In the genomic region with DNA sequence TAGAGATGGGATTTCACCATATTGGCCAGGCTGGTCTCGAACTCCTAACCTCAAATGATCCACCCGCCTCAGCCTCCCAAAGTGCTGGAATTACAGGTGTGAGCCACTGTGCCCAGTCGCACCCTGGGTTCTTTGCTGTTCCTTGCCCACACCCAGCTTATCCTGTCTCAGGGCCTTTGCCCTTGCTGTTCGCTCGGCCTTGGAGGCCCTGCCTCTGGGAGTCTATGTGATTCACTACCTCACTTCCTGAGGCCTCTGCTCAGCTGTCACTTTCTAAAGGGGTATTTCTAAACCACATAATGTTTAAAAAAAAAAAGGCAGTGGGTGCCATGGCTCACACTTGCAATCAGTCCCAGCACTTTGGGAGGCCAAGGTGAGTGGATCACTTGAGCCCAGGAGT, we compare ENCODE assay signal across 8 cellular contexts. TPM values are rescaled to one million over a fixed set of nuclear protein-coding genes. Genes with fewer than 3 reads are reported as not detected.
DNase-seq lines count a peak whose midpoint lies in the region; ATAC-seq and TF ChIP-seq lines count a peak whose summit lies in the region.
"Not testable (repeated sequence)": the region's sequence is repeated elsewhere in the genome, so short reads cannot be mapped to it uniquely, and the experiment has no call there.

No MANE protein-coding gene starts in this region.

- dilution Hi-C loops in IMR-90 (cut with HindIII; ENCODE audit: low sequenced_read_pairs, unreplicated experiment) = not testable (repeated sequence)

- not testable (repeated sequence) for TF ChIP-seq CTCF in C4-2B (conservative IDR thresholded peaks at IDR 0.05); IMR-90 (conservative IDR thresholded peaks at IDR 0.05; ENCODE audit: low read depth, low read length); RWPE1 (conservative IDR thresholded peaks at IDR 0.05; ENCODE audit: low read depth); right atrium auricular region (IDR thresholded peaks at IDR 0.05); natural killer cell (IDR thresholded peaks at IDR 0.05)

- H2AK9ac ChIP-seq in IMR-90 (replicated peaks; ENCODE audit: low read depth, low read length, poor library complexity) = not testable (repeated sequence)

- WGBS in IMR-90 (ENCODE audit: extremely low coverage in 2 of 2, insufficient read length in 1 of 2), 2 experiments = 100% methylated on average over 2 of the region's 5 CpGs; no CpG with 5 or more reads in 1 of the 2 experiments

- not testable (repeated sequence) for H4K91ac ChIP-seq in IMR-90 (ENCODE audit: insufficient read depth, low read depth, low read length)

- H3K9me1 ChIP-seq in IMR-90 (ENCODE audit: insufficient read depth, low read length) = not testable (repeated sequence)

- peaks cover 34% of the 10 kb centered on the region for H3K4me1 Mint-ChIP-seq in activated CD4-positive, alpha-beta memory T cell treated with anti-CD3 and anti-CD28 coated beads, Interleukin-2, amount 10 ng/mL, durations not matched to agents 7 days and 5 days
- peaks cover 60% of the 10 kb centered on the region for H3K4me1 Mint-ChIP-seq in activated naive CD4-positive, alpha-beta T cell treated with anti-CD3 and anti-CD28 coated beads, Interleukin-2, amount 10 ng/mL, durations not matched to agents 7 days and 5 days
- peaks cover 13 to 23% of the 10 kb centered on the region in 2 donors for H3K4me1 Mint-ChIP-seq in natural killer cell

- H3K9ac ChIP-seq in IMR-90 (ENCODE audit: low read depth, low read length) = not testable (repeated sequence)

- BruUV-seq in IMR-90 (replicated peaks; lab: Mats Ljungman, UMichigan) = not testable (repeated sequence)

- H2BK120ac ChIP-seq in IMR-90 (ENCODE audit: low read depth, low read length) = not testable (repeated sequence)

- H3K27ac Mint-ChIP-seq in activated CD4-positive, alpha-beta memory T cell treated with anti-CD3 and anti-CD28 coated beads, Interleukin-2, amount 10 ng/mL, durations not matched to agents 7 days and 5 days = not testable (repeated sequence)
- H3K27ac Mint-ChIP-seq in activated naive CD4-positive, alpha-beta T cell treated with anti-CD3 and anti-CD28 coated beads, Interleukin-2, amount 10 ng/mL, durations not matched to agents 7 days and 5 days = peak overlapping the region; percentile 67
- peak overlapping the region; percentile 29 to 80 for H3K27ac Mint-ChIP-seq in natural killer cell

- not testable (repeated sequence) for H3K4ac ChIP-seq in IMR-90 (ENCODE audit: low read depth, low read length)

- not testable (repeated sequence) for H3K27me3 Mint-ChIP-seq in activated CD4-positive, alpha-beta memory T cell treated with anti-CD3 and anti-CD28 coated beads, Interleukin-2, amount 10 ng/mL, durations not matched to agents 7 days and 5 days
- peaks cover 22% of the 10 kb centered on the region for H3K27me3 Mint-ChIP-seq in activated naive CD4-positive, alpha-beta T cell treated with anti-CD3 and anti-CD28 coated beads, Interleukin-2, amount 10 ng/mL, durations not matched to agents 7 days and 5 days
- peaks cover 8 to 14% of the 10 kb centered on the region in 2 donors for H3K27me3 Mint-ChIP-seq in natural killer cell (ENCODE audit: low read depth in 2 of 2)

- not testable (repeated sequence) for H3K36me3 ChIP-seq in IMR-90 (ENCODE audit: control insufficient read depth, insufficient read depth, low read length); right atrium auricular region

- not testable (repeated sequence) for H2AK5ac ChIP-seq in IMR-90 (ENCODE audit: low read depth, low read length)

- 0 out of 2 replicates have a peak overlapping the region, but pooled peaks have one; percentile 9 for H3K14ac ChIP-seq in IMR-90 (replicated peaks; ENCODE audit: low read depth, low read length)

- H3K4me1 ChIP-seq in IMR-90 (ENCODE audit: control insufficient read depth, insufficient read depth, low read length) = not testable (repeated sequence)
- peaks cover 0 to 22% of the 10 kb centered on the region in 2 donors for H3K4me1 ChIP-seq in right atrium auricular region

- POLR2A ChIA-PET in IMR-90 (lab: Charles Lee; ENCODE audit: unreplicated experiment); RWPE1 (lab: Yijun Ruan, JAX; ENCODE audit: low non-redundant PET): not testable (repeated sequence)
- POLR2A ChIA-PET in activated CD4-positive, alpha-beta memory T cell treated with anti-CD3 and anti-CD28 coated beads, Interleukin-2, amount 10 ng/mL, durations not matched to agents 7 days and 5 days (lab: Charles Lee) = interaction anchor here (0.8 to 1.6 kb wide), 3 partner anchors 10 to 26 kb away, joined by 3 to 5 read pairs (median 4); a partner anchor contains a TSS

- H2BK15ac ChIP-seq in IMR-90 (ENCODE audit: low read depth, low read length) = not testable (repeated sequence)

- H3K23ac ChIP-seq in IMR-90 (ENCODE audit: low read depth, low read length) = not testable (repeated sequence)

- not testable (repeated sequence) for H2BK20ac ChIP-seq in IMR-90 (ENCODE audit: low read depth, low read length)

- H3K4me3 ChIP-seq in IMR-90 (ENCODE audit: insufficient read depth, low read depth, low read length); right atrium auricular region: not testable (repeated sequence)

- H3K56ac ChIP-seq in IMR-90 (ENCODE audit: extremely low read depth, insufficient read depth, low read length) = not testable (repeated sequence)

- not testable (repeated sequence) for TF ChIP-seq POLR2A in IMR-90 (IDR thresholded peaks at IDR 0.05; ENCODE audit: low read depth, low read length)

- not testable (repeated sequence) for ATAC-seq in IMR-90 (ENCODE audit: low read depth)
- ATAC-seq in natural killer cell = peak; percentile 60 to 77 (median 69)
- peak; percentile 73 for ATAC-seq in stimulated activated naive CD8-positive, alpha-beta T cell treated with anti-CD3 and anti-CD28 coated beads, Interleukin-15, Interleukin-2, amounts not matched to agents 100 U/mL and 50 U/mL, for 24 hours

- H3K27me3 ChIP-seq in IMR-90 (ENCODE audit: control insufficient read depth, insufficient read depth, low read length); right atrium auricular region: not testable (repeated sequence)

- H3K4me2 ChIP-seq in IMR-90 (ENCODE audit: low read depth, low read length) = not testable (repeated sequence)

- H3K4me3 Mint-ChIP-seq in activated CD4-positive, alpha-beta memory T cell treated with anti-CD3 and anti-CD28 coated beads, Interleukin-2, amount 10 ng/mL, durations not matched to agents 7 days and 5 days; activated naive CD4-positive, alpha-beta T cell treated with anti-CD3 and anti-CD28 coated beads, Interleukin-2, amount 10 ng/mL, durations not matched to agents 7 days and 5 days; natural killer cell: not testable (repeated sequence)

- not testable (repeated sequence) for H3K9me3 Mint-ChIP-seq in activated CD4-positive, alpha-beta memory T cell treated with anti-CD3 and anti-CD28 coated beads, Interleukin-2, amount 10 ng/mL, durations not matched to agents 7 days and 5 days; activated naive CD4-positive, alpha-beta T cell treated with anti-CD3 and anti-CD28 coated beads, Interleukin-2, amount 10 ng/mL, durations not matched to agents 7 days and 5 days; natural killer cell

- CTCF ChIA-PET in IMR-90 (lab: Yijun Ruan, JAX) = not testable (repeated sequence)
- CTCF ChIA-PET in RWPE1 (lab: Yijun Ruan, JAX) = interaction anchor here (0.6 kb wide), 1 partner anchor 345 kb away, joined by 3 read pairs; no protein-coding TSS in a partner anchor
- CTCF ChIA-PET in activated CD4-positive, alpha-beta memory T cell treated with anti-CD3 and anti-CD28 coated beads, Interleukin-2, amount 10 ng/mL, durations not matched to agents 7 days and 5 days (lab: Charles Lee) = interaction anchor here (0.7 to 5.7 kb wide), 3 partner anchors 11 to 652 kb away, joined by 4 to 32 read pairs (median 4); a partner anchor contains a TSS
- CTCF ChIA-PET in activated naive CD4-positive, alpha-beta T cell treated with anti-CD3 and anti-CD28 coated beads, Interleukin-2, amount 10 ng/mL, durations not matched to agents 7 days and 5 days (lab: Charles Lee) = interaction anchor here (1.4 to 3.0 kb wide), 2 partner anchors 9 to 10 kb away, joined by 3 to 13 read pairs; no protein-coding TSS in a partner anchor

- not testable (repeated sequence) for H3K9me3 ChIP-seq in IMR-90 (ENCODE audit: control insufficient read depth, insufficient read depth, low read length); right atrium auricular region

- H3K79me1 ChIP-seq in IMR-90 (ENCODE audit: low read depth in 1 of 2, low read length in 2 of 2) = not testable (repeated sequence)

- H4K20me1 ChIP-seq in IMR-90 (ENCODE audit: insufficient read depth, low read length) = not testable (repeated sequence)

- not testable (repeated sequence) for H4K5ac ChIP-seq in IMR-90 (ENCODE audit: low read depth, low read length)

- H3K27ac ChIP-seq in C4-2B = peak overlapping the region; percentile 4; the same call in 1 of the 2 replicates
- not testable (repeated sequence) for H3K27ac ChIP-seq in IMR-90 (ENCODE audit: insufficient read depth, low read length)
- peak overlapping the region; percentile 58 for H3K27ac ChIP-seq in RWPE1
- peak overlapping the region; percentile 63 to 75 for H3K27ac ChIP-seq in right atrium auricular region

- DNase-seq in IMR-90; RWPE1 (ENCODE audit: low spot score); right atrium auricular region (ENCODE audit: low spot score); natural killer cell: not testable (repeated sequence)
- peak; percentile 32 for DNase-seq in activated CD4-positive, alpha-beta memory T cell treated with anti-CD3 and anti-CD28 coated beads, Interleukin-2, amount 10 ng/mL, durations not matched to agents 7 days and 5 days
- DNase-seq in activated naive CD4-positive, alpha-beta T cell treated with anti-CD3 and anti-CD28 coated beads, Interleukin-2, amount 10 ng/mL, durations not matched to agents 7 days and 5 days = peak; percentile 42
- peak; percentile 41 for DNase-seq in stimulated activated naive CD8-positive, alpha-beta T cell treated with anti-CD3 and anti-CD28 coated beads, Interleukin-15, Interleukin-2, amounts not matched to agents 100 U/mL and 50 U/mL, for 24 hours

- in situ Hi-C loops in IMR-90 (cut with MboI; ENCODE audit: low sequenced_read_pairs) = not testable (repeated sequence)

- not testable (repeated sequence) for H2BK5ac ChIP-seq in IMR-90 (ENCODE audit: low read depth, low read length, poor library complexity, severe bottlenecking)

- H2AFZ ChIP-seq in IMR-90 (replicated peaks; ENCODE audit: low read length, poor library complexity) = not testable (repeated sequence)

- not testable (repeated sequence) for TF ChIP-seq RAD21 in IMR-90 (IDR thresholded peaks at IDR 0.05; ENCODE audit: low read length)

- intact Hi-C loops in IMR-90 (cut with micrococcal nuclease); natural killer cell (cut with micrococcal nuclease): not testable (repeated sequence)

- not testable (repeated sequence) for H4K8ac ChIP-seq in IMR-90 (ENCODE audit: low read depth in 2 of 2, low read length in 2 of 2)

- not testable (repeated sequence) for H3K36me3 Mint-ChIP-seq in activated CD4-positive, alpha-beta memory T cell treated with anti-CD3 and anti-CD28 coated beads, Interleukin-2, amount 10 ng/mL, durations not matched to agents 7 days and 5 days (ENCODE audit: low read depth); activated naive CD4-positive, alpha-beta T cell treated with anti-CD3 and anti-CD28 coated beads, Interleukin-2, amount 10 ng/mL, durations not matched to agents 7 days and 5 days; natural killer cell

- H3K18ac ChIP-seq in IMR-90 (ENCODE audit: low read depth, low read length) = not testable (repeated sequence)

RNA-seq across cellular contexts. Expression of a gene that starts 16.8 kb away (rescaled TPM):
- 12.0 and 12.5 TPM in 2 replicates for total RNA-seq in IMR-90 (2012; rRNA removed)
- polyA plus RNA-seq in IMR-90 (2012; rRNA removed) = 18.2 and 19.0 TPM in 2 replicates
- polyA plus RNA-seq in IMR-90 (2012; cell fraction: cytosol; rRNA removed) = 10.5 and 18.3 TPM in 2 replicates
- 14.4 and 24.2 TPM in 2 replicates for polyA plus RNA-seq in IMR-90 (2012; cell fraction: nucleus; rRNA removed; ENCODE audit: low replicate concordance)
- 100 to 1,000 TPM in 1 of 2 experiments, 10 to 100 TPM in 1; 97.9 to 100 TPM for total RNA-seq in activated CD4-positive, alpha-beta memory T cell treated with anti-CD3 and anti-CD28 coated beads, Interleukin-2, amount 10 ng/mL, durations not matched to agents 7 days and 5 days
- 1 to 10 TPM; 6.5 to 8.6 TPM for total RNA-seq in right atrium auricular region
- 10 to 100 TPM; 36.3 to 49.8 (median 40.7) TPM for total RNA-seq in natural killer cell

RNA-seq across cellular contexts. Expression of a gene that starts 24.2 kb away (rescaled TPM):
- total RNA-seq in IMR-90 (2012; rRNA removed) = 1.6 and 1.7 TPM in 2 replicates
- polyA plus RNA-seq in IMR-90 (2012; rRNA removed) = 3.7 and 4.1 TPM in 2 replicates
- 1.3 and 3.6 TPM in 2 replicates for polyA plus RNA-seq in IMR-90 (2012; cell fraction: cytosol; rRNA removed)
- polyA plus RNA-seq in IMR-90 (2012; cell fraction: nucleus; rRNA removed; ENCODE audit: low replicate concordance) = 20.9 and 27.8 TPM in 2 replicates
- 10 to 100 TPM; 54.2 to 55.1 TPM for total RNA-seq in activated CD4-positive, alpha-beta memory T cell treated with anti-CD3 and anti-CD28 coated beads, Interleukin-2, amount 10 ng/mL, durations not matched to agents 7 days and 5 days
- total RNA-seq in right atrium auricular region = 10 to 100 TPM in 1 of 2 donors, 1 to 10 TPM in 1; 6.2 to 17.7 TPM
- 10 to 100 TPM; 45.5 to 66.7 (median 46.0) TPM for total RNA-seq in natural killer cell
